In genomic region chrX:154374361-154375155, GRCh38 we compare ENCODE assay signal across 8 cellular contexts. TPM values are rescaled to one million over a fixed set of nuclear protein-coding genes. Genes with fewer than 3 reads are reported as not detected.
A peak's percentile ranks its signal among the peaks of the same experiment; 100 is the strongest.
DNase-seq lines count a peak whose midpoint lies in the region; ATAC-seq and TF ChIP-seq lines count a peak whose summit lies in the region.

Gene FLNA, minus strand, starts transcription at chrX:154374634. Its CDS starts 3,389 bp downstream, at chrX:154371245.

- H3K9ac ChIP-seq in mesendoderm (ENCODE audit: low read length): peak within 1 kb of the TSS; percentile 62

- intact Hi-C loops in Panc1 (cut with micrococcal nuclease; ENCODE audit: unreplicated experiment): no loop called here

- H3K4ac ChIP-seq in mesendoderm (ENCODE audit: low read depth, low read length): peak within 1 kb of the TSS; percentile 21

- peaks cover 10% of the 10 kb centered on the region for H3K36me3 Mint-ChIP-seq in activated CD4-positive, alpha-beta T cell treated with anti-CD3 and anti-CD28 coated beads, Interleukin-2, amount 10 ng/mL, durations not matched to agents 7 days and 5 days (ENCODE audit: low read depth)

- CTCF ChIA-PET in activated CD4-positive, alpha-beta T cell treated with anti-CD3 and anti-CD28 coated beads, Interleukin-2, amount 10 ng/mL, durations not matched to agents 7 days and 5 days (lab: Charles Lee): interaction anchor here (0.5 to 2.0 kb wide), 5 partner anchors 12 to 237 kb away, joined by 3 to 15 read pairs (median 10); partner anchors contain the start of gene RPL10
- CTCF ChIA-PET in Panc1 (lab: Charles Lee): interaction anchor here (0.5 kb wide), 1 partner anchor 40 kb away, joined by 6 read pairs; no protein-coding TSS in a partner anchor

- peak within 1 kb of the TSS; percentile 52 to 87 for H3K4me3 ChIP-seq in Panc1 (ENCODE audit: low read depth in 2 of 2, low read length in 2 of 2)
- H3K4me3 ChIP-seq in mesendoderm (ENCODE audit: low read length): no peak within 1 kb of the TSS
- peak within 1 kb of the TSS; percentile 35 for H3K4me3 ChIP-seq in thymus (ENCODE audit: low read length)

- H2AK5ac ChIP-seq in mesendoderm (ENCODE audit: low read length): no peak within 1 kb of the TSS

- POLR2A ChIA-PET in activated CD4-positive, alpha-beta T cell treated with anti-CD3 and anti-CD28 coated beads, Interleukin-2, amount 10 ng/mL, durations not matched to agents 7 days and 5 days (lab: Charles Lee): no interaction called here
- POLR2A ChIA-PET in Panc1 (lab: Charles Lee): no interaction called here

- no peak within 1 kb of the TSS for H3K23ac ChIP-seq in mesendoderm (ENCODE audit: low read length)

- whole genome bisulfite sequencing in mesendoderm (ENCODE audit: extremely low coverage, insufficient coverage, low lambda C conversion rate): no CpG with 5 or more reads among the region's 93 CpGs
- 12% methylated on average over 91 of the region's 93 CpGs for WGBS in thymus

- H3K79me1 ChIP-seq in mesendoderm (ENCODE audit: low read length): no peaks in the 10 kb centered on the region

- H3K27me3 ChIP-seq in Panc1 (ENCODE audit: control insufficient read depth, insufficient read depth, low read length) (no peaks in the 10 kb centered on the region), mesendoderm (ENCODE audit: insufficient read depth, low read length, poor library complexity) (no peaks in the 10 kb centered on the region), thymus (ENCODE audit: control insufficient read depth, insufficient read depth) (peaks cover 18% of the 10 kb centered on the region)

- DNase-seq in activated CD4-positive, alpha-beta T cell treated with anti-CD3 and anti-CD28 coated beads, Interleukin-2, amount 10 ng/mL, durations not matched to agents 7 days and 5 days: peak; percentile 36
- no peak for DNase-seq in activated CD4-positive, alpha-beta T cell treated with anti-CD3 and anti-CD28 coated beads for 1 hour
- DNase-seq in Panc1 (ENCODE audit: low read depth, low spot score): no peak
- peak; percentile 68 for DNase-seq in ecto neural progenitor cell (ENCODE audit: low spot score)
- peak; percentile 51 for DNase-seq in mesendoderm
- no peak for DNase-seq in iPS-NIHi11 (ENCODE audit: low spot score)

- peak within 1 kb of the TSS; percentile 79 for H3K56ac ChIP-seq in mesendoderm (ENCODE audit: low read length)

- in situ Hi-C loops in Panc1 (cut with HindIII; ENCODE audit: low pct_unique_long_range_greater_than_20kb, low sequenced_read_pairs): no loop called here

- H3K4me3 Mint-ChIP-seq in activated CD4-positive, alpha-beta T cell treated with anti-CD3 and anti-CD28 coated beads, Interleukin-2, amount 10 ng/mL, durations not matched to agents 7 days and 5 days: peak within 1 kb of the TSS; percentile 76

- H2BK15ac ChIP-seq in mesendoderm (replicated peaks; ENCODE audit: low read depth): no peak within 1 kb of the TSS

- no peaks in the 10 kb centered on the region for H3K36me3 ChIP-seq in Panc1 (ENCODE audit: control insufficient read depth, insufficient read depth, low read length)
- H3K36me3 ChIP-seq in mesendoderm (ENCODE audit: control insufficient read depth, insufficient read depth, low read length): no peaks in the 10 kb centered on the region
- no peaks in the 10 kb centered on the region for H3K36me3 ChIP-seq in thymus (ENCODE audit: control insufficient read depth, insufficient read depth)

- H3K27ac ChIP-seq in Panc1 (ENCODE audit: low read length) (peak within 1 kb of the TSS; percentile 86), mesendoderm (ENCODE audit: low read depth, low read length) (no peak within 1 kb of the TSS), thymus (ENCODE audit: low read depth) (no peak within 1 kb of the TSS)

- H3K4me1 ChIP-seq in Panc1 (ENCODE audit: control insufficient read depth, insufficient read depth, low read length) (peaks cover 45% of the 10 kb centered on the region), mesendoderm (ENCODE audit: control insufficient read depth, low read depth, low read length) (no peaks in the 10 kb centered on the region), thymus (ENCODE audit: control insufficient read depth, insufficient read depth, low read length) (peaks cover 5% of the 10 kb centered on the region)

- BruUV-seq in Panc1 (replicated peaks; lab: Mats Ljungman, UMichigan): no TSS peak

- H3K9me3 ChIP-seq in Panc1 (ENCODE audit: control insufficient read depth, insufficient read depth, low read depth, low read length) (no peaks in the 10 kb centered on the region), thymus (ENCODE audit: control insufficient read depth) (no peaks in the 10 kb centered on the region)

- no peak within 1 kb of the TSS for H2BK120ac ChIP-seq in mesendoderm (ENCODE audit: low read depth, low read length)

- peaks cover 26% of the 10 kb centered on the region for H3K4me1 Mint-ChIP-seq in activated CD4-positive, alpha-beta T cell treated with anti-CD3 and anti-CD28 coated beads, Interleukin-2, amount 10 ng/mL, durations not matched to agents 7 days and 5 days

- no peak within 1 kb of the TSS for H2BK5ac ChIP-seq in mesendoderm (ENCODE audit: low read length)

- no peak within 1 kb of the TSS for H4K8ac ChIP-seq in mesendoderm (ENCODE audit: low read depth, low read length)

- H3K27me3 Mint-ChIP-seq in activated CD4-positive, alpha-beta T cell treated with anti-CD3 and anti-CD28 coated beads, Interleukin-2, amount 10 ng/mL, durations not matched to agents 7 days and 5 days: no peaks in the 10 kb centered on the region

- H3K27ac Mint-ChIP-seq in activated CD4-positive, alpha-beta T cell treated with anti-CD3 and anti-CD28 coated beads, Interleukin-2, amount 10 ng/mL, durations not matched to agents 7 days and 5 days: peak within 1 kb of the TSS; percentile 73

- H3K18ac ChIP-seq in mesendoderm (ENCODE audit: low read length): peak within 1 kb of the TSS; percentile 81

- no peak for ATAC-seq in Panc1
- no peak for ATAC-seq in GM19328 (IDR thresholded peaks at IDR 0.05; ENCODE audit: unreplicated experiment)

- H3K4me2 ChIP-seq in mesendoderm (ENCODE audit: low read length): peak within 1 kb of the TSS; percentile 20

- peaks cover 14% of the 10 kb centered on the region for H3K79me2 ChIP-seq in mesendoderm (ENCODE audit: control insufficient read depth, insufficient read depth, low read length)

- TF ChIP-seq CTCF in Panc1 (IDR thresholded peaks at IDR 0.05): no peak

- H3K9me3 Mint-ChIP-seq in activated CD4-positive, alpha-beta T cell treated with anti-CD3 and anti-CD28 coated beads, Interleukin-2, amount 10 ng/mL, durations not matched to agents 7 days and 5 days: no peaks in the 10 kb centered on the region

- H4K5ac ChIP-seq in mesendoderm (ENCODE audit: low read length): no peak within 1 kb of the TSS

RNA-seq across cellular contexts. Expression of gene FLNA, which starts in this region (rescaled TPM):
- total RNA-seq in activated CD4-positive, alpha-beta T cell treated with anti-CD3 and anti-CD28 coated beads, Interleukin-2, amount 10 ng/mL, durations not matched to agents 7 days and 5 days: 1,000 to 10,000 TPM; 1,440 to 1,524 TPM
- 920 TPM for total RNA-seq in Panc1 (2021; ENCODE audit: unreplicated experiment)
- polyA plus RNA-seq in Panc1 (2012; ENCODE audit: insufficient read length): 914 TPM
- 552 TPM for polyA plus RNA-seq in mesendoderm (2013, experiment 1 of 2)
- polyA plus RNA-seq in mesendoderm (2013, experiment 2 of 2): 515 TPM
- 412 TPM for polyA plus RNA-seq in thymus

Comparison
In these comparisons a context has a peak if more than half of its experiments do, and no peak if none do; other contexts are left out.
1. DNase-seq: peak in activated CD4-positive, alpha-beta T cell treated with anti-CD3 and anti-CD28 coated beads, Interleukin-2, amount 10 ng/mL, durations not matched to agents 7 days and 5 days (single experiment), ecto neural progenitor cell (single experiment) and mesendoderm (single experiment); none in activated CD4-positive, alpha-beta T cell treated with anti-CD3 and anti-CD28 coated beads for 1 hour (single experiment), Panc1 (single experiment) and iPS-NIHi11 (single experiment).